Comparison of ENCODE assay signal across 31 cellular contexts in the genomic region with DNA sequence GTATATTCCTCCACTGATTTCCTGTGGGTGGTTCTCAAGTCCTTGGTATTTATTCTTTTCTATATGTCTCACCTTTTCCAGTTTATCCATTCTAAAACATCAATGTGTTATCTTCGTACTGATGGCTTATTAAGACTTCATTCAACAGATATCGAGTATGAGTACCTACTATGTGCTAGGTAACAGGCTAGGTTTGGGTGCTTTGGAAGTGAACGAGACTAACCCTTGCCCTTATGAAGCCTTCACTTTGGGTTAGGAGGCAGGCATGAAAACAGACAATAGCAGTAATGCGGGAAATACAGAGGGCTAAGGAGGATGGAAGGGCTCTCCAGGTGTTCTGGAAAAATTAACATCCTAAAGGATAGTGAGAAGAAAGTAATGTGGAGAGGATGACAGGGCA. TPM values are rescaled to one million over a fixed set of nuclear protein-coding genes. Genes with fewer than 3 reads are reported as not detected.
DNase-seq lines count a peak whose midpoint lies in the region; ATAC-seq, FAIRE-seq and TF ChIP-seq lines count a peak whose summit lies in the region.
"Had no signal": no experiment of that assay in that cellular context is flagged by ENCODE, and none has a peak within 500 bp of the region (broad histone marks: within the 10 kb centered on the region; RNA-seq: fewer than 3 reads in every experiment).

No MANE protein-coding gene starts in this region.

- no peak overlapping the region for H2AFZ ChIP-seq in mammary epithelial cell (ENCODE audit: low read depth, low read length)

- H3K79me2 ChIP-seq in mammary epithelial cell (ENCODE audit: insufficient read depth, low read length): no peaks in the 10 kb centered on the region

- POLR2A ChIA-PET in WTC11 (lab: Charles Lee): no interaction called here

- peaks cover 42% of the 10 kb centered on the region for H3K36me3 Mint-ChIP-seq in WTC11

- no peaks in the 10 kb centered on the region for H4K20me1 ChIP-seq in mammary epithelial cell (ENCODE audit: insufficient read depth, low read length)
- H4K20me1 ChIP-seq: BLaER1 had no signal

- H3K4me1 Mint-ChIP-seq in WTC11: peaks cover 6% of the 10 kb centered on the region; the same call in 1 of the 2 replicates
- H3K4me1 Mint-ChIP-seq: neural crest cell had no signal

- H3K27ac Mint-ChIP-seq in WTC11: peak overlapping the region; percentile 3; the same call in 1 of the 2 replicates
- H3K27ac Mint-ChIP-seq: T-helper 2 cell treated with Interferon-gamma antibody and Interleukin-4, amounts not matched to agents 5 μg/mL and 100 μg/mL, for 36 hours had no signal

- peaks cover 13% of the 10 kb centered on the region for H3K36me3 ChIP-seq in breast epithelium
- peaks cover 23% of the 10 kb centered on the region for H3K36me3 ChIP-seq in mammary epithelial cell (ENCODE audit: insufficient read depth, low read length)
- peaks cover 0 to 58% of the 10 kb centered on the region in 2 donors for H3K36me3 ChIP-seq in gastroesophageal sphincter
- peaks cover 5% of the 10 kb centered on the region for H3K36me3 ChIP-seq in testis (ENCODE audit: low read depth, missing control alignments)
- H3K36me3 ChIP-seq: ovary had no signal

- H3K4me3 ChIP-seq in breast epithelium (no peak overlapping the region), mammary epithelial cell (replicated peaks in 1 of 3; ENCODE audit: insufficient read depth in 1 of 3, low read depth in 2 of 3, low read length in 3 of 3) (no peak overlapping the region), gastroesophageal sphincter (no peak overlapping the region), testis (no peak overlapping the region)
- H3K4me3 ChIP-seq: BLaER1, left lung, ovary, Peyer's patch, stomach had no signal

- H3K9me3 ChIP-seq in breast epithelium (no peaks in the 10 kb centered on the region), mammary epithelial cell (replicated peaks; ENCODE audit: insufficient read depth, low read length) (no peaks in the 10 kb centered on the region), gastroesophageal sphincter (no peaks in the 10 kb centered on the region), testis (no peaks in the 10 kb centered on the region)
- H3K9me3 ChIP-seq: BLaER1, left lung, ovary, Peyer's patch, stomach had no signal

- intact Hi-C loops in breast epithelium (cut with DNase I; ENCODE audit: low total_unique reads): no loop called here
- intact Hi-C loops in mammary epithelial cell (cut with micrococcal nuclease): no loop called here
- intact Hi-C loops in testis (cut with DNase I; ENCODE audit: low total_unique reads): no loop called here

- no peaks in the 10 kb centered on the region; the same call in 1 of the 2 replicates for H3K9me3 Mint-ChIP-seq in WTC11
- H3K9me3 Mint-ChIP-seq: neural crest cell; T-helper 2 cell treated with Interferon-gamma antibody and Interleukin-4, amounts not matched to agents 5 μg/mL and 100 μg/mL, for 36 hours had no signal

- no peak for FAIRE-seq in GM12892 (lab: Jason Lieb, UNC)
- FAIRE-seq: bronchial epithelial cell, colon, G401.6, small intestine had no signal

- no peak overlapping the region for H3K4me2 ChIP-seq in mammary epithelial cell (ENCODE audit: insufficient read depth, low read depth, low read length)
- H3K4me2 ChIP-seq: BLaER1 had no signal

- TF ChIP-seq POLR2A in breast epithelium (IDR thresholded peaks at IDR 0.05): no peak
- no peak for TF ChIP-seq POLR2A in gastroesophageal sphincter (IDR thresholded peaks at IDR 0.05)
- TF ChIP-seq POLR2A in testis (IDR thresholded peaks at IDR 0.05): no peak
- TF ChIP-seq POLR2A in GM12892 (IDR thresholded peaks at IDR 0.05; ENCODE audit: low read depth, low read length): no peak

- no peak for TF ChIP-seq EP300 in gastroesophageal sphincter (IDR thresholded peaks at IDR 0.05)

- ATAC-seq in WTC11 (no peak), gastroesophageal sphincter (no peak), HG03565 (IDR thresholded peaks at IDR 0.05; ENCODE audit: unreplicated experiment) (no peak)
- ATAC-seq: HCT116 had no signal

- BruUV-seq in mammary epithelial cell (replicated peaks; lab: Mats Ljungman, UMichigan): no TSS peak

- CTCF ChIA-PET in mammary epithelial cell (lab: Charles Lee; ENCODE audit: low non-redundant PET) (no interaction called here), WTC11 (lab: Charles Lee) (no interaction called here)

- H3K27ac ChIP-seq in breast epithelium (peak overlapping the region; percentile 2 to 56), mammary epithelial cell (ENCODE audit: insufficient read depth, low read depth, low read length) (no peak overlapping the region), gastroesophageal sphincter (peak overlapping the region in 3 of 4 donors; percentile 71 to 86 (median 84)), testis (peak overlapping the region; percentile 9 to 31)
- H3K27ac ChIP-seq: BLaER1, epithelial cell of prostate had no signal

- dilution Hi-C loops in mammary epithelial cell (cut with HindIII; ENCODE audit: low sequenced_read_pairs): no loop called here

- WGBS in mammary epithelial cell (ENCODE audit: low coverage, missing lambda C conversion rate): 88% methylated on average over 4 of the region's 4 CpGs
- WGBS in gastroesophageal sphincter (ENCODE audit: low coverage in 1 of 2), 2 donors: 90% methylated on average over 4 of the region's 4 CpGs; no CpG with 5 or more reads in 1 of the 2 donors
- WGBS in testis, 2 donors: 91 to 94% methylated on average over 4 of the region's 4 CpGs

- in situ Hi-C loops in mammary epithelial cell (cut with MboI; ENCODE audit: low sequenced_read_pairs in 2 of 2): no loop called here

- no peak overlapping the region for H3K9ac ChIP-seq in mammary epithelial cell (ENCODE audit: insufficient read depth, low read length)
- H3K9ac ChIP-seq: BLaER1 had no signal

- H3K4me3 Mint-ChIP-seq in WTC11: no peak overlapping the region
- H3K4me3 Mint-ChIP-seq: neural crest cell; T-helper 2 cell treated with Interferon-gamma antibody and Interleukin-4, amounts not matched to agents 5 μg/mL and 100 μg/mL, for 36 hours had no signal

- H3K27me3 ChIP-seq in breast epithelium: no peaks in the 10 kb centered on the region
- H3K27me3 ChIP-seq in mammary epithelial cell (ENCODE audit: insufficient read depth, low read length): no peaks in the 10 kb centered on the region
- H3K27me3 ChIP-seq in gastroesophageal sphincter: no peaks in the 10 kb centered on the region
- no peaks in the 10 kb centered on the region for H3K27me3 ChIP-seq in testis
- H3K27me3 ChIP-seq: BLaER1, left lung, ovary, Peyer's patch, stomach had no signal

- H3K27me3 Mint-ChIP-seq in WTC11 (ENCODE audit: low read depth): no peaks in the 10 kb centered on the region

- H3K4me1 ChIP-seq in breast epithelium (no peaks in the 10 kb centered on the region), mammary epithelial cell (ENCODE audit: insufficient read depth, low read length) (peaks cover 11% of the 10 kb centered on the region), gastroesophageal sphincter (peaks cover 0 to 22% (median 12%) of the 10 kb centered on the region in 3 donors), testis (peaks cover 4% of the 10 kb centered on the region)
- H3K4me1 ChIP-seq: BLaER1, Peyer's patch had no signal

- TF ChIP-seq CTCF in breast epithelium (IDR thresholded peaks at IDR 0.05) (no peak), mammary epithelial cell (conservative IDR thresholded peaks at IDR 0.05 in 1 of 2, IDR thresholded peaks at IDR 0.05 in 1 of 2; ENCODE audit: extremely low read depth in 1 of 2, insufficient read depth in 1 of 2, low read depth in 1 of 2, low read length in 2 of 2) (no peak), WTC11 (IDR thresholded peaks at IDR 0.05) (no peak), gastroesophageal sphincter (IDR thresholded peaks at IDR 0.05) (no peak), testis (IDR thresholded peaks at IDR 0.05) (no peak)

- DNase-seq in breast epithelium (ENCODE audit: low spot score in 2 of 2) (no peak), mammary epithelial cell (no peak), WTC11 (ENCODE audit: low spot score) (no peak), testis (no peak), NCI-H2196 (lab: John Stamatoyannopoulos, UW; ENCODE audit: unreplicated experiment) (no peak), GM12892 (ENCODE audit: insufficient read length) (no peak)
- DNase-seq: activated naive CD4-positive, alpha-beta T cell treated with anti-CD3 and anti-CD28 coated beads, Interleukin-2, amount 50 U/mL, for 16 hours; activated T-cell treated with anti-CD3 and anti-CD28 coated beads, Interleukin-2, amount 50 U/mL, for 48 hours; DMS79; effector CD8-positive, alpha-beta T cell; glutamatergic neuron; islet precursor cell; left lung; mesendoderm; NCI-H2107; Peyer's patch; retina; SHP77; small intestine; stomach had no signal

TF ChIP-seq in WTC11, 78 proteins besides CTCF, POLR2A, EP300 and RAD21 (continues in another document):
- no peak for TF ChIP-seq HMGXB4 (CRISPR knock-in tag; IDR thresholded peaks at IDR 0.05)
- no peak for TF ChIP-seq ETV6 (CRISPR knock-in tag; IDR thresholded peaks at IDR 0.05)

RNA-seq across cellular contexts. Expression of gene AQP7, which starts 53.4 kb away (rescaled TPM):
- total RNA-seq in breast epithelium (100 to 1,000 TPM in 1 of 3 donors, 10 to 100 TPM in 2; 29.3 to 193 (median 38.3) TPM), mammary epithelial cell (under 1 TPM in 1 of 2 donors, not detected in 1; 0.56 TPM), WTC11 (2021) (0.09 to 0.23 TPM (median 0.17 TPM) in 3 replicates), gastroesophageal sphincter (1 to 10 TPM; 1.2 to 2.0 (median 1.6) TPM), testis (10 to 100 TPM; 19.1 to 37.6 TPM)
- polyA plus RNA-seq in mammary epithelial cell (not detected), testis (ENCODE audit: insufficient read depth, low read depth, low replicate concordance) (55.6 TPM)
- not detected for polyA minus RNA-seq in mammary epithelial cell
- polyA plus RNA-seq in GM12892 (2012; ENCODE audit: missing spikeins): 0.15 TPM
- total RNA-seq: bronchial epithelial cell had no signal

RNA-seq across cellular contexts. Expression of gene NFX1, which starts 58.7 kb away (rescaled TPM):
- total RNA-seq in breast epithelium: 10 to 100 TPM; 36.3 to 45.5 (median 38.3) TPM
- total RNA-seq in mammary epithelial cell: 10 to 100 TPM; 29.8 to 47.2 TPM
- 23.8 TPM for polyA plus RNA-seq in mammary epithelial cell
- polyA minus RNA-seq in mammary epithelial cell: 33.1 TPM
- total RNA-seq in WTC11 (2021): 25.4 to 30.9 TPM (median 26.5 TPM) in 3 replicates
- total RNA-seq in gastroesophageal sphincter: 10 to 100 TPM; 31.7 to 53.9 (median 42.3) TPM
- 10 to 100 TPM; 46.7 to 48.6 TPM for total RNA-seq in testis
- 30.0 TPM for polyA plus RNA-seq in testis (ENCODE audit: insufficient read depth, low read depth, low replicate concordance)
- polyA plus RNA-seq in GM12892 (2012; ENCODE audit: missing spikeins): 26.2 TPM

Comparison
In these comparisons a context has a peak if more than half of its experiments do, and no peak if none do; other contexts are left out.
1. RNA of gene AQP7, which starts 53.4 kb away (total RNA-seq): 29.3 to 193 TPM in breast epithelium and 19.1 to 37.6 TPM in testis; 1.2 to 2.0 TPM in gastroesophageal sphincter, 0.56 TPM in mammary epithelial cell and 0.09 to 0.23 TPM in WTC11; every median in the first group is over 4 times any median in the second.